Comparison of ENCODE assay signal across 11 cellular contexts in genomic region chr6:129750390-129750789, GRCh38. TPM values are rescaled to one million over a fixed set of nuclear protein-coding genes. Genes with fewer than 3 reads are reported as not detected.
A peak's percentile ranks its signal among the peaks of the same experiment; 100 is the strongest.
DNase-seq lines count a peak whose midpoint lies in the region; ATAC-seq and TF ChIP-seq lines count a peak whose summit lies in the region.
"Had no signal": no experiment of that assay in that cellular context is flagged by ENCODE, and none has a peak within 500 bp of the region (broad histone marks: within the 10 kb centered on the region; RNA-seq: fewer than 3 reads in every experiment).

No MANE protein-coding gene starts in this region.

- no peak for TF ChIP-seq CTCF in OCI-LY7 (conservative IDR thresholded peaks at IDR 0.05; ENCODE audit: low read length)

- BruUV-seq in OCI-LY7 (replicated peaks; lab: Mats Ljungman, UMichigan) = no TSS peak

- no peaks in the 10 kb centered on the region for H3K9me2 ChIP-seq in OCI-LY7 (ENCODE audit: insufficient read depth, low read length)

- 0 out of 2 replicates have a peak overlapping the region, but pooled peaks have one; percentile 66 for H3K4me2 ChIP-seq in OCI-LY7 (ENCODE audit: low read length)
- peak overlapping the region; percentile 80 for H3K4me2 ChIP-seq in skeletal muscle satellite cell (ENCODE audit: low read length)

- H3K9me3 Mint-ChIP-seq in T-helper 2 cell treated with Interferon-gamma antibody and Interleukin-4, amounts not matched to agents 5 μg/mL and 100 μg/mL, for 36 hours = no peaks in the 10 kb centered on the region
- H3K9me3 Mint-ChIP-seq in central memory CD8-positive, alpha-beta T cell = no peaks in the 10 kb centered on the region
- H3K9me3 Mint-ChIP-seq: stimulated activated naive B cell treated with anti-CD40 and anti-IgM and Interleukin-4, amounts not matched to agents 10 μg/mL and 1 μg/mL and 100 μg/mL, for 72 hours had no signal

- no peaks in the 10 kb centered on the region for H3K36me3 ChIP-seq in OCI-LY7 (ENCODE audit: insufficient read depth, low read length)
- no peaks in the 10 kb centered on the region for H3K36me3 ChIP-seq in skeletal muscle satellite cell (ENCODE audit: insufficient read depth, low read length)

- H3K4me3 Mint-ChIP-seq in T-helper 2 cell treated with Interferon-gamma antibody and Interleukin-4, amounts not matched to agents 5 μg/mL and 100 μg/mL, for 36 hours = peak overlapping the region; percentile 79
- H3K4me3 Mint-ChIP-seq in central memory CD8-positive, alpha-beta T cell = peak overlapping the region; percentile 79

- POLR2A ChIA-PET in OCI-LY7 (lab: Charles Lee) = interaction anchor here (0.6 to 1.3 kb wide), 3 partner anchors 24 to 1909 kb away, joined by 3 to 9 read pairs (median 4); no protein-coding TSS in a partner anchor

- intact Hi-C loops in OCI-LY7 (cut with micrococcal nuclease; ENCODE audit: unreplicated experiment) (no loop called here), posterior cingulate gyrus (cut with DNase I) (no loop called here)

- H3K27ac ChIP-seq in OCI-LY7 (ENCODE audit: low read depth, low read length, poor library complexity, severe bottlenecking) = peak overlapping the region; percentile 56

- no peaks in the 10 kb centered on the region for H3K79me2 ChIP-seq in OCI-LY7 (ENCODE audit: insufficient read depth, low read depth, low read length)

- peak overlapping the region; percentile 74 for H3K9ac ChIP-seq in skeletal muscle satellite cell (ENCODE audit: low read depth, low read length)

- H3K36me3 Mint-ChIP-seq in T-helper 2 cell treated with Interferon-gamma antibody and Interleukin-4, amounts not matched to agents 5 μg/mL and 100 μg/mL, for 36 hours (ENCODE audit: low read depth) = no peaks in the 10 kb centered on the region
- peaks cover 9% of the 10 kb centered on the region for H3K36me3 Mint-ChIP-seq in central memory CD8-positive, alpha-beta T cell (ENCODE audit: insufficient read depth)
- H3K36me3 Mint-ChIP-seq: stimulated activated naive B cell treated with anti-CD40 and anti-IgM and Interleukin-4, amounts not matched to agents 10 μg/mL and 1 μg/mL and 100 μg/mL, for 72 hours had no signal

- ATAC-seq in central memory CD8-positive, alpha-beta T cell (replicated peaks; ENCODE audit: extremely low read depth, poor library complexity, severe bottlenecking) = peak; percentile 35
- ATAC-seq in HG03095 (IDR thresholded peaks at IDR 0.05; ENCODE audit: unreplicated experiment) = no peak
- ATAC-seq: stimulated activated naive B cell treated with anti-CD40 and anti-IgM and Interleukin-4, amounts not matched to agents 10 μg/mL and 1 μg/mL and 100 μg/mL, for 72 hours had no signal

- no peaks in the 10 kb centered on the region for H3K27me3 Mint-ChIP-seq in T-helper 2 cell treated with Interferon-gamma antibody and Interleukin-4, amounts not matched to agents 5 μg/mL and 100 μg/mL, for 36 hours (ENCODE audit: low read depth)
- no peaks in the 10 kb centered on the region for H3K27me3 Mint-ChIP-seq in central memory CD8-positive, alpha-beta T cell
- H3K27me3 Mint-ChIP-seq: stimulated activated naive B cell treated with anti-CD40 and anti-IgM and Interleukin-4, amounts not matched to agents 10 μg/mL and 1 μg/mL and 100 μg/mL, for 72 hours had no signal

- DNase-seq in T-helper 2 cell treated with Interferon-gamma antibody and Interleukin-4, amounts not matched to agents 5 μg/mL and 100 μg/mL, for 36 hours (ENCODE audit: low spot score) = no peak
- DNase-seq in T-helper 2 cell = no peak
- no peak for DNase-seq in OCI-LY7 (ENCODE audit: low spot score)
- DNase-seq in central memory CD8-positive, alpha-beta T cell (ENCODE audit: low spot score in 2 of 2) = no peak
- no peak for DNase-seq in NCI-H2196 treated with DMSO at 0.1 percent for 48 hours (lab: John Stamatoyannopoulos, UW; ENCODE audit: unreplicated experiment)
- DNase-seq in posterior cingulate gyrus = no peak
- DNase-seq: NCI-H524; stimulated activated naive B cell treated with anti-CD40 and anti-IgM and Interleukin-4, amounts not matched to agents 10 μg/mL and 1 μg/mL and 100 μg/mL, for 72 hours had no signal

- no peaks in the 10 kb centered on the region for H3K27me3 ChIP-seq in skeletal muscle satellite cell (ENCODE audit: control insufficient read depth, insufficient read depth, low read length)

- peaks cover 44% of the 10 kb centered on the region for H3K4me1 ChIP-seq in OCI-LY7 (ENCODE audit: insufficient read depth, low read length, poor library complexity, severe bottlenecking)
- peaks cover 65% of the 10 kb centered on the region for H3K4me1 ChIP-seq in skeletal muscle satellite cell (ENCODE audit: control insufficient read depth, insufficient read depth, low read length)

- H3K4me1 Mint-ChIP-seq in T-helper 2 cell treated with Interferon-gamma antibody and Interleukin-4, amounts not matched to agents 5 μg/mL and 100 μg/mL, for 36 hours (ENCODE audit: low read depth) = peaks cover 40% of the 10 kb centered on the region
- peaks cover 37% of the 10 kb centered on the region for H3K4me1 Mint-ChIP-seq in central memory CD8-positive, alpha-beta T cell

- H4K20me1 ChIP-seq in OCI-LY7 (ENCODE audit: insufficient read depth, low read length) = no peaks in the 10 kb centered on the region

- no peaks in the 10 kb centered on the region for H3K9me3 ChIP-seq in OCI-LY7 (ENCODE audit: low read length)
- no peaks in the 10 kb centered on the region for H3K9me3 ChIP-seq in skeletal muscle satellite cell (replicated peaks; ENCODE audit: low read length)

- CTCF ChIA-PET in OCI-LY7 (lab: Charles Lee; ENCODE audit: unreplicated experiment) = interaction anchor here (1.1 to 1.4 kb wide), 2 partner anchors 11 to 251 kb away, joined by 3 to 4 read pairs; no protein-coding TSS in a partner anchor

- peak overlapping the region; percentile 98; the same call in 1 of the 2 replicates for H2AFZ ChIP-seq in OCI-LY7 (ENCODE audit: low read length)

- peak overlapping the region; percentile 90 for H3K27ac Mint-ChIP-seq in T-helper 2 cell treated with Interferon-gamma antibody and Interleukin-4, amounts not matched to agents 5 μg/mL and 100 μg/mL, for 36 hours
- peak overlapping the region; percentile 86 for H3K27ac Mint-ChIP-seq in central memory CD8-positive, alpha-beta T cell (ENCODE audit: low read depth)

- H3K4me3 ChIP-seq in OCI-LY7 (ENCODE audit: low read depth, low read length, poor library complexity, severe bottlenecking) (no peak overlapping the region), skeletal muscle satellite cell (ENCODE audit: low read length) (peak overlapping the region; percentile 24)
- H3K4me3 ChIP-seq: coronary artery had no signal

RNA-seq across cellular contexts. Expression of gene ARHGAP18, which starts 40.4 kb away (rescaled TPM):
- 4.8 and 5.9 TPM in 2 replicates for total RNA-seq in OCI-LY7 (2014; rRNA removed; shearing (Covaris generic))
- 7.5 TPM in 2 replicates for total RNA-seq in OCI-LY7 (2022)
- 36.5 and 37.1 TPM in 2 replicates for total RNA-seq in skeletal muscle satellite cell (2012; rRNA removed)
